Comparison of ENCODE assay signal across 12 cellular contexts in the genomic region with DNA sequence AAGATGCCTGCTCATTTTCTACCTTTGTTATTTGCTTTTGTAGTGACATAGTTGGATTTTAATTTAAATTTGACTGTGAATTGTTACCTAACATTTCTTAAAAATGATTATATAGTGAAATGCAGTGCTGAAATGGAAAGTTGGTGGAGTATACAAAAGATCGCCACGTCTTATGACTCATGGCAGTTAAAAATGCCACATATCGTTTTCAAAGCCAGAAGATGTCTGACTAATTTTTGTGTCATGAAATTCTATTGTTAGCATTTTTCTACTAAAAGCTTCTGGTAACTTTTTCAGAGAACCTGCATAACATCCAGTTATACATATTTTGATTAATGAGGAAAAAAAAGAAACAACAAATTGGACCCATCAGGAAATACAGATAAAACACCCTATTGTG. TPM values are rescaled to one million over a fixed set of nuclear protein-coding genes. Genes with fewer than 3 reads are reported as not detected.
A peak's percentile ranks its signal among the peaks of the same experiment; 100 is the strongest.
DNase-seq lines count a peak whose midpoint lies in the region; ATAC-seq and TF ChIP-seq lines count a peak whose summit lies in the region.
"Had no signal": no experiment of that assay in that cellular context is flagged by ENCODE, and none has a peak within 500 bp of the region (broad histone marks: within the 10 kb centered on the region; RNA-seq: fewer than 3 reads in every experiment).

No MANE protein-coding gene starts in this region.

- POLR2A ChIA-PET in MCF 10A (lab: Yijun Ruan, JAX) = interaction anchor here (0.7 to 9.3 kb wide), 6 partner anchors 8 to 130 kb away, joined by 3 to 115 read pairs (median 7); partner anchors contain the start of genes MAP2K4 and ZNF18

- intact Hi-C loops in MCF 10A (cut with micrococcal nuclease) = no loop called here
- intact Hi-C loops in breast epithelium (cut with DNase I; ENCODE audit: low total_unique reads) = no loop called here
- intact Hi-C loops in left colon (cut with DNase I, micrococcal nuclease) = no loop called here

- no peaks in the 10 kb centered on the region for H3K4me1 ChIP-seq in breast epithelium

- no peak for TF ChIP-seq POLR2A in breast epithelium (IDR thresholded peaks at IDR 0.05)

- peak overlapping the region; percentile 55 for H3K4me3 Mint-ChIP-seq in MCF 10A (ENCODE audit: unreplicated experiment)
- H3K4me3 Mint-ChIP-seq: CD4-positive, CD25-positive, alpha-beta regulatory T cell; naive B cell had no signal

- no peaks in the 10 kb centered on the region for H3K9me3 ChIP-seq in breast epithelium

- DNase-seq in MCF 10A (ENCODE audit: unreplicated experiment) = peak; percentile 74
- no peak for DNase-seq in breast epithelium (ENCODE audit: low spot score in 2 of 2)
- peak; percentile 85 for DNase-seq in fibroblast of peridontal ligament (ENCODE audit: extremely low read depth)
- peak; percentile 73 for DNase-seq in stromal cell of bone marrow (ENCODE audit: low read depth)
- no peak for DNase-seq in left colon
- DNase-seq in stimulated activated CD4-positive, alpha-beta T cell treated with anti-CD3 and anti-CD28 coated beads, Interleukin-15, amount 100 ng/mL, for 24 hours = no peak
- DNase-seq in DMS79 treated with DMSO at 0.1 percent for 48 hours (lab: John Stamatoyannopoulos, UW) = no peak
- DNase-seq: naive B cell, NCI-H69, substantia nigra had no signal

- no peak overlapping the region for H3K27ac ChIP-seq in breast epithelium

- H3K27me3 Mint-ChIP-seq in MCF 10A (ENCODE audit: insufficient read depth, unreplicated experiment) = no peaks in the 10 kb centered on the region
- H3K27me3 Mint-ChIP-seq: CD4-positive, CD25-positive, alpha-beta regulatory T cell; naive B cell had no signal

- no peaks in the 10 kb centered on the region for H3K36me3 Mint-ChIP-seq in MCF 10A (ENCODE audit: insufficient read depth, unreplicated experiment)
- H3K36me3 Mint-ChIP-seq: CD4-positive, CD25-positive, alpha-beta regulatory T cell; naive B cell had no signal

- H3K4me3 ChIP-seq in breast epithelium = no peak overlapping the region

- no peaks in the 10 kb centered on the region for H3K9me3 Mint-ChIP-seq in MCF 10A (ENCODE audit: unreplicated experiment)
- H3K9me3 Mint-ChIP-seq: naive B cell had no signal

- H3K27ac Mint-ChIP-seq in MCF 10A (ENCODE audit: low read depth, unreplicated experiment) = peak overlapping the region; percentile 87
- H3K27ac Mint-ChIP-seq: naive B cell had no signal

- CTCF ChIA-PET in MCF 10A (lab: Yijun Ruan, JAX) = no interaction called here

- ATAC-seq in SK-N-SH treated with all-trans-retinoic acid at 6 μM for 48 hours = peak; percentile 87
- no peak for ATAC-seq in left colon

- no peaks in the 10 kb centered on the region for H3K36me3 ChIP-seq in breast epithelium

- no TSS peak for BruUV-seq in MCF 10A (replicated peaks; lab: Mats Ljungman, UMichigan)

- TF ChIP-seq CTCF in MCF 10A (IDR thresholded peaks at IDR 0.05; ENCODE audit: unreplicated experiment) (no peak), breast epithelium (IDR thresholded peaks at IDR 0.05) (no peak)

- peaks cover 43% of the 10 kb centered on the region for H3K4me1 Mint-ChIP-seq in MCF 10A (ENCODE audit: insufficient read depth, unreplicated experiment)

- no peaks in the 10 kb centered on the region for H3K27me3 ChIP-seq in breast epithelium

TF ChIP-seq in SK-N-SH treated with all-trans-retinoic acid at 6 μM for 48 hours, 23 proteins besides CTCF, POLR2A, EP300 and RAD21:
- no peak for TF ChIP-seq SNAI2 (CRISPR knock-in tag; IDR thresholded peaks at IDR 0.05)
- TF ChIP-seq ZNF70 (CRISPR knock-in tag; IDR thresholded peaks at IDR 0.05) = no peak
- TF ChIP-seq BACH2 (CRISPR knock-in tag; IDR thresholded peaks at IDR 0.05; ENCODE audit: borderline replicate concordance) = no peak
- no peak for TF ChIP-seq TCF4 (CRISPR knock-in tag; IDR thresholded peaks at IDR 0.05; ENCODE audit: borderline replicate concordance)
- TF ChIP-seq ZC3H10 (CRISPR knock-in tag; IDR thresholded peaks at IDR 0.05) = peak; percentile 62; the same call in 1 of the 2 replicates
- TF ChIP-seq, protein P1, sequence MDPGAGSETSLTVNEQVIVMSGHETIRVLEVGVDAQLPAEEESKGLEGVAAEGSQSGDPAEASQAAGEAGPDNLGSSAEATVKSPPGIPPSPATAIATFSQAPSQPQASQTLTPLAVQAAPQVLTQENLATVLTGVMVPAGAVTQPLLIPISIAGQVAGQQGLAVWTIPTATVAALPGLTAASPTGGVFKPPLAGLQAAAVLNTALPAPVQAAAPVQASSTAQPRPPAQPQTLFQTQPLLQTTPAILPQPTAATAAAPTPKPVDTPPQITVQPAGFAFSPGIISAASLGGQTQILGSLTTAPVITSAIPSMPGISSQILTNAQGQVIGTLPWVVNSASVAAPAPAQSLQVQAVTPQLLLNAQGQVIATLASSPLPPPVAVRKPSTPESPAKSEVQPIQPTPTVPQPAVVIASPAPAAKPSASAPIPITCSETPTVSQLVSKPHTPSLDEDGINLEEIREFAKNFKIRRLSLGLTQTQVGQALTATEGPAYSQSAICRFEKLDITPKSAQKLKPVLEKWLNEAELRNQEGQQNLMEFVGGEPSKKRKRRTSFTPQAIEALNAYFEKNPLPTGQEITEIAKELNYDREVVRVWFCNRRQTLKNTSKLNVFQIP (CRISPR knock-in tag; IDR thresholded peaks at IDR 0.05; ENCODE audit: borderline replicate concordance, low read depth) = no peak
- no peak for TF ChIP-seq ZFP3 (CRISPR knock-in tag; IDR thresholded peaks at IDR 0.05)
- peak; percentile 31; the same call in 1 of the 2 replicates for TF ChIP-seq TOX (CRISPR knock-in tag; IDR thresholded peaks at IDR 0.05; ENCODE audit: borderline replicate concordance)
- TF ChIP-seq GLIS3 (CRISPR knock-in tag; IDR thresholded peaks at IDR 0.05) = no peak
- TF ChIP-seq PATZ1 (CRISPR knock-in tag; IDR thresholded peaks at IDR 0.05; ENCODE audit: borderline replicate concordance) = no peak
- TF ChIP-seq ISL1 (CRISPR knock-in tag; IDR thresholded peaks at IDR 0.05) = peak; percentile 73

RNA-seq across cellular contexts. Expression of gene MAP2K4, which starts 20.6 kb away (rescaled TPM):
- total RNA-seq in MCF 10A (2022) (29.2 and 42.3 TPM in 2 replicates), breast epithelium (10 to 100 TPM; 23.2 to 47.6 (median 38.7) TPM), left colon (10 to 100 TPM; 35.1 to 41.6 TPM)

RNA-seq across cellular contexts. Expression of gene ZNF18, which starts 44.0 kb away (rescaled TPM):
- total RNA-seq in MCF 10A (2022) (4.6 and 7.3 TPM in 2 replicates), breast epithelium (10 to 100 TPM in 2 of 3 donors, 1 to 10 TPM in 1; 7.5 to 11.6 (median 10.2) TPM), left colon (1 to 10 TPM; 5.7 to 8.3 TPM)

Comparison
In these comparisons a context has a peak if more than half of its experiments do, and no peak if none do; other contexts are left out.
1. DNase-seq: peak in MCF 10A (single experiment), fibroblast of peridontal ligament (single experiment) and stromal cell of bone marrow (single experiment); none in breast epithelium (0 of 2), left colon (0 of 2), stimulated activated CD4-positive, alpha-beta T cell treated with anti-CD3 and anti-CD28 coated beads, Interleukin-15, amount 100 ng/mL, for 24 hours (single experiment) and DMS79 treated with DMSO at 0.1 percent for 48 hours (single experiment).